Comparison of ENCODE assay signal across 22 cellular contexts in genomic region chr13:85742355-85742754, GRCh38. TPM values are rescaled to one million over a fixed set of nuclear protein-coding genes. Genes with fewer than 3 reads are reported as not detected.
DNase-seq lines count a peak whose midpoint lies in the region; ATAC-seq, FAIRE-seq and TF ChIP-seq lines count a peak whose summit lies in the region.
"Had no signal": no experiment of that assay in that cellular context is flagged by ENCODE, and none has a peak within 500 bp of the region (broad histone marks: within the 10 kb centered on the region; RNA-seq: fewer than 3 reads in every experiment).

No MANE protein-coding gene starts in this region.

- H2BK15ac ChIP-seq in H9 (ENCODE audit: low read depth, low read length), result no peak overlapping the region

- H3K27me3 Mint-ChIP-seq in H9 (ENCODE audit: low read depth) (no peaks in the 10 kb centered on the region), astrocyte (ENCODE audit: low read depth, unreplicated experiment) (no peaks in the 10 kb centered on the region)
- H3K27me3 Mint-ChIP-seq: CD4-positive, CD25-positive, alpha-beta regulatory T cell; CD8-positive, alpha-beta memory T cell; IgD-negative memory B cell had no signal

- H2BK12ac ChIP-seq in H9 (ENCODE audit: insufficient read length, low read depth, low read length), result no peak overlapping the region

- no peak overlapping the region for H3K56ac ChIP-seq in H9 (ENCODE audit: insufficient read length, low read depth, low read length)

- no peaks in the 10 kb centered on the region for H3K23me2 ChIP-seq in H9 (ENCODE audit: insufficient read length, low read depth, low read length, poor library complexity, severe bottlenecking)

- no peak overlapping the region for H3K23ac ChIP-seq in H9 (ENCODE audit: insufficient read length, low read depth, low read length)

- H4K20me1 ChIP-seq in H9 (ENCODE audit: control insufficient read depth, insufficient read depth, insufficient read length) (no peaks in the 10 kb centered on the region), astrocyte (ENCODE audit: insufficient read depth, low read length) (no peaks in the 10 kb centered on the region), smooth muscle cell (ENCODE audit: low read depth) (no peaks in the 10 kb centered on the region)

- H3K4me2 ChIP-seq in H9 (ENCODE audit: insufficient read depth, insufficient read length, low read length) (no peak overlapping the region), astrocyte (ENCODE audit: low read length) (no peak overlapping the region), smooth muscle cell (no peak overlapping the region)

- H3T11ph ChIP-seq in H9 (ENCODE audit: low read length), result no peak overlapping the region

- no peak overlapping the region for H2BK5ac ChIP-seq in H9 (ENCODE audit: insufficient read length, low read length)

- H4K8ac ChIP-seq in H9 (replicated peaks; ENCODE audit: insufficient read length, low read depth, low read length), result no peak overlapping the region

- H2BK120ac ChIP-seq in H9 (ENCODE audit: low read depth, low read length, poor library complexity, severe bottlenecking), result no peak overlapping the region

- H3K4me1 Mint-ChIP-seq in H9 (peaks cover 38 to 43% of the 10 kb centered on the region in 2 experiments), astrocyte (ENCODE audit: low read depth, unreplicated experiment) (peaks cover 14% of the 10 kb centered on the region)
- H3K4me1 Mint-ChIP-seq: CD4-positive, CD25-positive, alpha-beta regulatory T cell; CD8-positive, alpha-beta memory T cell; IgD-negative memory B cell had no signal

- H2BK20ac ChIP-seq in H9 (ENCODE audit: low read depth, low read length, poor library complexity, severe bottlenecking), result no peak overlapping the region

- H3K4ac ChIP-seq in H9 (ENCODE audit: low read depth, low read length), result no peak overlapping the region

- H3K27ac ChIP-seq in H9 (ENCODE audit: insufficient read length, low read depth, low read length) (no peak overlapping the region), astrocyte (ENCODE audit: low read depth, low read length) (no peak overlapping the region), smooth muscle cell (ENCODE audit: low read depth) (no peak overlapping the region)
- H3K27ac ChIP-seq: HL-60 had no signal

- H3K4me3 ChIP-seq in astrocyte (ENCODE audit: insufficient read depth, low read depth, low read length) (no peak overlapping the region), smooth muscle cell (no peak overlapping the region)

- peaks cover 0 to 6% (median 0%) of the 10 kb centered on the region in 3 experiments; a peak in 2 of 7 replicates for H3K36me3 Mint-ChIP-seq in H9 (ENCODE audit: insufficient read depth in 1 of 3, low read depth in 3 of 3)
- H3K36me3 Mint-ChIP-seq in astrocyte (ENCODE audit: low read depth, unreplicated experiment), result no peaks in the 10 kb centered on the region
- H3K36me3 Mint-ChIP-seq: CD4-positive, CD25-positive, alpha-beta regulatory T cell; CD8-positive, alpha-beta memory T cell; IgD-negative memory B cell had no signal

- ATAC-seq in HG03045 (IDR thresholded peaks at IDR 0.05; ENCODE audit: unreplicated experiment), result no peak

- peaks cover 0 to 1% of the 10 kb centered on the region in 2 experiments; a peak in 1 of 5 replicates for H3K9me3 Mint-ChIP-seq in H9
- no peaks in the 10 kb centered on the region for H3K9me3 Mint-ChIP-seq in astrocyte (ENCODE audit: unreplicated experiment)

- H3K27me3 ChIP-seq in H9 (ENCODE audit: insufficient read depth, low read length) (no peaks in the 10 kb centered on the region), astrocyte (ENCODE audit: insufficient read depth, low read length) (no peaks in the 10 kb centered on the region), smooth muscle cell (ENCODE audit: low read depth) (no peaks in the 10 kb centered on the region)
- H3K27me3 ChIP-seq: BE2C had no signal

- H3K79me1 ChIP-seq in H9 (ENCODE audit: insufficient read depth, low read depth, low read length, poor library complexity, severe bottlenecking), result no peaks in the 10 kb centered on the region

- no peaks in the 10 kb centered on the region for H3K36me3 ChIP-seq in astrocyte (ENCODE audit: insufficient read depth, low read length)
- H3K36me3 ChIP-seq in smooth muscle cell (ENCODE audit: low read depth), result no peaks in the 10 kb centered on the region
- H3K36me3 ChIP-seq: BE2C had no signal

- no peak overlapping the region for H4K91ac ChIP-seq in H9 (ENCODE audit: insufficient read length, low read depth, low read length)

- no peaks in the 10 kb centered on the region; the same call in 1 of the 2 replicates for H3K4me1 ChIP-seq in H9 (ENCODE audit: insufficient read depth, low read length)
- no peaks in the 10 kb centered on the region for H3K4me1 ChIP-seq in astrocyte (ENCODE audit: insufficient read depth, low read length)
- H3K4me1 ChIP-seq in smooth muscle cell (ENCODE audit: low read depth), result peaks cover 6% of the 10 kb centered on the region
- H3K4me1 ChIP-seq: BE2C had no signal

- no peak overlapping the region for H2AK5ac ChIP-seq in H9 (ENCODE audit: insufficient read length, low read length)

- peak; percentile 16 for FAIRE-seq in A204.1 (lab: Jason Lieb, UNC)
- no peak for FAIRE-seq in astrocyte (lab: Jason Lieb, UNC)
- FAIRE-seq: G401.6, GM12891, GM18507 had no signal

- H3K9me3 ChIP-seq in H9 (ENCODE audit: control insufficient read depth, low read depth, low read length), result no peaks in the 10 kb centered on the region
- H3K9me3 ChIP-seq in astrocyte (ENCODE audit: insufficient read depth, low read depth, low read length), result no peaks in the 10 kb centered on the region
- H3K9me3 ChIP-seq in smooth muscle cell (replicated peaks; ENCODE audit: low read depth), result no peaks in the 10 kb centered on the region
- H3K9me3 ChIP-seq: BE2C had no signal

- H2AFZ ChIP-seq in H9 (ENCODE audit: low read length), result no peak overlapping the region
- no peak overlapping the region for H2AFZ ChIP-seq in astrocyte (ENCODE audit: low read depth, low read length)
- H2AFZ ChIP-seq in smooth muscle cell (ENCODE audit: low read depth), result peak overlapping the region; percentile 67

- H3K27ac Mint-ChIP-seq in H9 (peak overlapping the region in 2 of 3 experiments; percentile 36 to 85; a peak in 3 of 7 replicates), astrocyte (ENCODE audit: unreplicated experiment) (peak overlapping the region; percentile 10)
- H3K27ac Mint-ChIP-seq: CD4-positive, CD25-positive, alpha-beta regulatory T cell; CD8-positive, alpha-beta memory T cell; IgD-negative memory B cell had no signal

- no peak overlapping the region for H4K5ac ChIP-seq in H9 (ENCODE audit: insufficient read length, low read depth, low read length)

- WGBS in H9 (ENCODE audit: extremely low coverage, insufficient read length, low lambda C conversion rate), result no CpG with 5 or more reads among the region's 2 CpGs
- WGBS in smooth muscle cell (ENCODE audit: low lambda C conversion rate), result 58% methylated on average over 2 of the region's 2 CpGs

- H3K4me3 Mint-ChIP-seq in H9, result no peak overlapping the region
- no peak overlapping the region for H3K4me3 Mint-ChIP-seq in astrocyte (ENCODE audit: unreplicated experiment)
- H3K4me3 Mint-ChIP-seq: CD4-positive, CD25-positive, alpha-beta regulatory T cell; CD8-positive, alpha-beta memory T cell; IgD-negative memory B cell had no signal

- H3K9ac ChIP-seq in H9 (ENCODE audit: extremely low read depth, insufficient read length, low read length), result no peak overlapping the region
- H3K9ac ChIP-seq in astrocyte (ENCODE audit: low read length), result no peak overlapping the region
- no peak overlapping the region for H3K9ac ChIP-seq in smooth muscle cell (ENCODE audit: low read depth)

- H3K14ac ChIP-seq in H9 (ENCODE audit: insufficient read depth, low read length), result no peak overlapping the region

- H3F3A ChIP-seq in smooth muscle cell (ENCODE audit: low read depth), result no peaks in the 10 kb centered on the region

- DNase-seq in H9 (no peak), astrocyte (ENCODE audit: low read depth) (no peak), smooth muscle cell (lab: John Stamatoyannopoulos, UW; ENCODE audit: unreplicated experiment) (no peak), EL (no peak)
- DNase-seq: ACHN; BE2C; C1 segment of cervical spinal cord; CD4-positive, CD25-positive, alpha-beta regulatory T cell; CD8-positive, alpha-beta memory T cell; COR-L47; DMS 273 treated with DMSO at 0.1 percent for 48 hours; DMS53; DND-41; HCEC 1CT; KBM-7 had no signal

- H3K79me2 ChIP-seq in H9 (ENCODE audit: insufficient read depth, low read length) (no peaks in the 10 kb centered on the region), astrocyte (ENCODE audit: insufficient read depth, low read length) (no peaks in the 10 kb centered on the region), smooth muscle cell (ENCODE audit: low read depth) (no peaks in the 10 kb centered on the region)

- TF ChIP-seq CTCF in H9 (conservative IDR thresholded peaks at IDR 0.05) (no peak), astrocyte (IDR thresholded peaks at IDR 0.05; ENCODE audit: insufficient read depth, low read depth, low read length) (no peak), smooth muscle cell (IDR thresholded peaks at IDR 0.05; ENCODE audit: borderline replicate concordance, insufficient read depth, poor library complexity, severe bottlenecking) (no peak)

- no peak overlapping the region for H3K18ac ChIP-seq in H9 (ENCODE audit: insufficient read length, low read depth, low read length)

RNA-seq across cellular contexts. Expression of gene SLITRK6, which starts 56.9 kb away (rescaled TPM):
- total RNA-seq in H9 (2021) (not detected in 2 replicates), astrocyte (5.9 and 6.3 TPM in 2 replicates), smooth muscle cell (113 and 115 TPM in 2 replicates)
- polyA plus RNA-seq in smooth muscle cell, result 8.7 and 65.7 TPM in 2 replicates
- total RNA-seq: CD4-positive, CD25-positive, alpha-beta regulatory T cell; CD8-positive, alpha-beta memory T cell had no signal
- polyA plus RNA-seq: CD4-positive, CD25-positive, alpha-beta regulatory T cell; CD8-positive, alpha-beta memory T cell; IgD-negative memory B cell had no signal

Comparison
In these comparisons a context has a peak if more than half of its experiments do, and no peak if none do; other contexts are left out.
1. RNA of gene SLITRK6, which starts 56.9 kb away (total RNA-seq): 113 to 115 TPM in smooth muscle cell; 5.9 to 6.3 TPM in astrocyte and not detected in H9; every median in the first group is over 10 times any median in the second.